22 cellular contexts compared by ENCODE assay signal in genomic region chr3:50423543-50423942, GRCh38.
A peak's percentile ranks its signal among the peaks of the same experiment; 100 is the strongest.
DNase-seq lines count a peak whose midpoint lies in the region; ATAC-seq and TF ChIP-seq lines count a peak whose summit lies in the region.
"Had no signal": no experiment of that assay in that cellular context is flagged by ENCODE, and none has a peak within 500 bp of the region (broad histone marks: within the 10 kb centered on the region; RNA-seq: fewer than 3 reads in every experiment).

No MANE protein-coding gene starts in this region.

- H3K9me3 ChIP-seq in left lung: no peaks in the 10 kb centered on the region
- H3K9me3 ChIP-seq: esophagus squamous epithelium, gastrocnemius medialis had no signal

- no peak overlapping the region for H3K27ac ChIP-seq in left lung
- H3K27ac ChIP-seq: coronary artery, esophagus squamous epithelium, gastrocnemius medialis had no signal

- no peaks in the 10 kb centered on the region for H3K4me1 ChIP-seq in left lung
- H3K4me1 ChIP-seq: esophagus squamous epithelium, gastrocnemius medialis had no signal

- no peaks in the 10 kb centered on the region for H3K27me3 ChIP-seq in left lung
- H3K27me3 ChIP-seq: gastrocnemius medialis had no signal

- H3K36me3 Mint-ChIP-seq in stimulated activated effector memory CD8-positive, alpha-beta T cell treated with anti-CD3 and anti-CD28 coated beads, Interleukin-12 subunit alpha, Interleukin-12 subunit beta, amount 100 ng/mL, for 72 hours: no peaks in the 10 kb centered on the region
- no peaks in the 10 kb centered on the region for H3K36me3 Mint-ChIP-seq in activated T-helper 1 cell treated with anti-CD3 and anti-CD28 coated beads, Interleukin-12 subunit alpha, Interleukin-12 subunit beta, Interleukin-2, Interleukin-4 antibody, amounts not matched to agents 30 ng/mL and 10 ng/mL and 1 ng/mL, durations not matched to agents 14 hours and 24 hours and 36 hours (ENCODE audit: low read depth)

- peaks cover 2% of the 10 kb centered on the region for H3K27me3 Mint-ChIP-seq in activated T-helper 1 cell treated with anti-CD3 and anti-CD28 coated beads, Interleukin-12 subunit alpha, Interleukin-12 subunit beta, Interleukin-2, Interleukin-4 antibody, amounts not matched to agents 30 ng/mL and 10 ng/mL and 1 ng/mL, durations not matched to agents 14 hours and 24 hours and 36 hours (ENCODE audit: insufficient read depth)

- no peaks in the 10 kb centered on the region for H3K9me3 Mint-ChIP-seq in stimulated activated effector memory CD8-positive, alpha-beta T cell treated with anti-CD3 and anti-CD28 coated beads, Interleukin-12 subunit alpha, Interleukin-12 subunit beta, amount 100 ng/mL, for 72 hours
- H3K9me3 Mint-ChIP-seq in activated T-helper 1 cell treated with anti-CD3 and anti-CD28 coated beads, Interleukin-12 subunit alpha, Interleukin-12 subunit beta, Interleukin-2, Interleukin-4 antibody, amounts not matched to agents 30 ng/mL and 10 ng/mL and 1 ng/mL, durations not matched to agents 14 hours and 24 hours and 36 hours: no peaks in the 10 kb centered on the region

- no peak overlapping the region for H3K4me3 Mint-ChIP-seq in stimulated activated effector memory CD8-positive, alpha-beta T cell treated with anti-CD3 and anti-CD28 coated beads, Interleukin-12 subunit alpha, Interleukin-12 subunit beta, amount 100 ng/mL, for 72 hours
- H3K4me3 Mint-ChIP-seq in activated T-helper 1 cell treated with anti-CD3 and anti-CD28 coated beads, Interleukin-12 subunit alpha, Interleukin-12 subunit beta, Interleukin-2, Interleukin-4 antibody, amounts not matched to agents 30 ng/mL and 10 ng/mL and 1 ng/mL, durations not matched to agents 14 hours and 24 hours and 36 hours: no peak overlapping the region
- H3K4me3 Mint-ChIP-seq: activated CD8-positive, alpha-beta T cell treated with anti-CD3 and anti-CD28 coated beads, Interleukin-2, amount 10 ng/mL, durations not matched to agents 7 days and 5 days had no signal

- intact Hi-C loops in left lung (cut with DNase I): no loop called here
- intact Hi-C loops in activated T-helper 1 cell treated with anti-CD3 and anti-CD28 coated beads, Interleukin-12 subunit alpha, Interleukin-12 subunit beta, Interleukin-2, Interleukin-4 antibody, amounts not matched to agents 30 ng/mL and 10 ng/mL and 1 ng/mL, durations not matched to agents 14 hours and 24 hours and 36 hours (cut with micrococcal nuclease): no loop called here

- DNase-seq in NCI-H1694 treated with DMSO at 0.1 percent for 48 hours (lab: John Stamatoyannopoulos, UW) (peak; percentile 6), NCI-H1694 (lab: John Stamatoyannopoulos, UW) (no peak), NCI-H345 (lab: John Stamatoyannopoulos, UW) (peak; percentile 70), left lung (peak in 1 of 2 donors; percentile 52)
- DNase-seq in stimulated activated effector memory CD8-positive, alpha-beta T cell treated with anti-CD3 and anti-CD28 coated beads, Interleukin-12 subunit alpha, Interleukin-12 subunit beta, amount 100 ng/mL, for 72 hours (ENCODE audit: low spot score in 2 of 2): no peak
- no peak for DNase-seq in activated T-helper 1 cell treated with anti-CD3 and anti-CD28 coated beads, Interleukin-12 subunit alpha, Interleukin-12 subunit beta, Interleukin-2, Interleukin-4 antibody, amounts not matched to agents 30 ng/mL and 10 ng/mL and 1 ng/mL, durations not matched to agents 14 hours and 24 hours and 36 hours (ENCODE audit: low spot score)
- DNase-seq: activated CD8-positive, alpha-beta T cell treated with anti-CD3 and anti-CD28 coated beads, Interleukin-2, amount 10 ng/mL, durations not matched to agents 7 days and 5 days; activated naive CD4-positive, alpha-beta T cell; activated T-cell treated with anti-CD3 and anti-CD28 coated beads, Interleukin-2, amount 50 U/mL, for 1 hour; AML-193; EL; esophagus squamous epithelium; gastrocnemius medialis; islet precursor cell; NCI-H187; NCI-H526 treated with DMSO at 0.1 percent for 48 hours; OCI-M1; retina; stimulated activated CD4-positive, alpha-beta T cell treated with anti-CD3 and anti-CD28 coated beads, Interleukin-12 subunit alpha, Interleukin-12 subunit beta, amount 100 ng/mL, for 4 hours had no signal

- no peak overlapping the region for H3K4me3 ChIP-seq in left lung
- H3K4me3 ChIP-seq: coronary artery, esophagus squamous epithelium, gastrocnemius medialis had no signal

- no peaks in the 10 kb centered on the region for H3K36me3 ChIP-seq in left lung
- H3K36me3 ChIP-seq: esophagus squamous epithelium, gastrocnemius medialis had no signal

- peak overlapping the region; percentile 68 for H3K27ac Mint-ChIP-seq in stimulated activated effector memory CD8-positive, alpha-beta T cell treated with anti-CD3 and anti-CD28 coated beads, Interleukin-12 subunit alpha, Interleukin-12 subunit beta, amount 100 ng/mL, for 72 hours
- no peak overlapping the region for H3K27ac Mint-ChIP-seq in activated T-helper 1 cell treated with anti-CD3 and anti-CD28 coated beads, Interleukin-12 subunit alpha, Interleukin-12 subunit beta, Interleukin-2, Interleukin-4 antibody, amounts not matched to agents 30 ng/mL and 10 ng/mL and 1 ng/mL, durations not matched to agents 14 hours and 24 hours and 36 hours
- H3K27ac Mint-ChIP-seq: activated CD8-positive, alpha-beta T cell treated with anti-CD3 and anti-CD28 coated beads, Interleukin-2, amount 10 ng/mL, durations not matched to agents 7 days and 5 days had no signal

- peak; percentile 75 for ATAC-seq in left lung
- no peak for ATAC-seq in stimulated activated effector memory CD8-positive, alpha-beta T cell treated with anti-CD3 and anti-CD28 coated beads, Interleukin-12 subunit alpha, Interleukin-12 subunit beta, amount 100 ng/mL, for 72 hours
- no peak for ATAC-seq in GM19455 (IDR thresholded peaks at IDR 0.05; ENCODE audit: unreplicated experiment)
- ATAC-seq in HG02870 (IDR thresholded peaks at IDR 0.05; ENCODE audit: unreplicated experiment): no peak
- ATAC-seq: activated CD8-positive, alpha-beta T cell treated with anti-CD3 and anti-CD28 coated beads, Interleukin-2, amount 10 ng/mL, durations not matched to agents 7 days and 5 days; gastrocnemius medialis had no signal

- peaks cover 45% of the 10 kb centered on the region for H3K4me1 Mint-ChIP-seq in stimulated activated effector memory CD8-positive, alpha-beta T cell treated with anti-CD3 and anti-CD28 coated beads, Interleukin-12 subunit alpha, Interleukin-12 subunit beta, amount 100 ng/mL, for 72 hours
- no peaks in the 10 kb centered on the region for H3K4me1 Mint-ChIP-seq in activated T-helper 1 cell treated with anti-CD3 and anti-CD28 coated beads, Interleukin-12 subunit alpha, Interleukin-12 subunit beta, Interleukin-2, Interleukin-4 antibody, amounts not matched to agents 30 ng/mL and 10 ng/mL and 1 ng/mL, durations not matched to agents 14 hours and 24 hours and 36 hours (ENCODE audit: low read depth)

- no peak for TF ChIP-seq CTCF in left lung (IDR thresholded peaks at IDR 0.05)

Comparison
In these comparisons a context has a peak if more than half of its experiments do, and no peak if none do; other contexts are left out.
1. DNase-seq: peak in NCI-H1694 treated with DMSO at 0.1 percent for 48 hours (single experiment) and NCI-H345 (single experiment); none in NCI-H1694 (single experiment), stimulated activated effector memory CD8-positive, alpha-beta T cell treated with anti-CD3 and anti-CD28 coated beads, Interleukin-12 subunit alpha, Interleukin-12 subunit beta, amount 100 ng/mL, for 72 hours (0 of 2) and activated T-helper 1 cell treated with anti-CD3 and anti-CD28 coated beads, Interleukin-12 subunit alpha, Interleukin-12 subunit beta, Interleukin-2, Interleukin-4 antibody, amounts not matched to agents 30 ng/mL and 10 ng/mL and 1 ng/mL, durations not matched to agents 14 hours and 24 hours and 36 hours (single experiment).